ENCODE assay signal across 11 cellular contexts in the genomic region with DNA sequence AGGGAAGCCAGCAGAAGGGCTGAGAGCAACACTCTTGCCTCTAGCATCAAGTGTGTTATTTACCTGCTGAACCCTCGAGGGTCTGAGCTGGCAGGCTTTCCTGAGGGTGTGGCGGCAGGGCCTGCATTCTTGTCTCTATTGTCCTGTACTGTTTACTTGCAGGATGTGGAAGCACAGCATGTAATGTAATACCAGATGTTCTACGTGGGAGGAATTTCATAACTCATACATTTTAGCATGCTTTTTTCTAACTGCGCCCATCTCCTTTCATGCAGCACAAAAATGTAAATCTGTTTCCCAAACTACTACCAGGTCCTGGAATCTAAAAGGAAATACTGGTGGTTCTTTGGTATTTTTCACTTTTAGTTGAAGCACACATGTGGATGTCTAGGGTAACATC.
DNase-seq lines count a peak whose midpoint lies in the region; ATAC-seq and TF ChIP-seq lines count a peak whose summit lies in the region.
"Had no signal": no experiment of that assay in that cellular context is flagged by ENCODE, and none has a peak within 500 bp of the region (broad histone marks: within the 10 kb centered on the region; RNA-seq: fewer than 3 reads in every experiment).

No MANE protein-coding gene starts in this region.

- H3K36me3 ChIP-seq in Peyer's patch = peaks cover 0 to 27% (median 0%) of the 10 kb centered on the region in 3 donors

- no peak overlapping the region for H3K27ac Mint-ChIP-seq in activated T-cell treated with anti-CD3 and anti-CD28 coated beads, Interleukin-2, amount 50 U/mL, for 24 hours

- no peaks in the 10 kb centered on the region for H3K4me1 ChIP-seq in Peyer's patch

- no peak for ATAC-seq in GM19351 (IDR thresholded peaks at IDR 0.05; ENCODE audit: unreplicated experiment)
- ATAC-seq in GM19023 (IDR thresholded peaks at IDR 0.05; ENCODE audit: unreplicated experiment) = no peak

- no peaks in the 10 kb centered on the region for H3K27me3 ChIP-seq in Peyer's patch

- TF ChIP-seq POLR2A in Peyer's patch (IDR thresholded peaks at IDR 0.05) = no peak

- peak; percentile 68 for DNase-seq in AG20443 (ENCODE audit: low spot score)
- DNase-seq in NCI-H128 (lab: John Stamatoyannopoulos, UW; ENCODE audit: unreplicated experiment) = peak; percentile 36
- peak; percentile 98 for DNase-seq in choroid plexus epithelial cell (ENCODE audit: low read depth)
- DNase-seq in myocyte (ENCODE audit: low read depth) = peak; percentile 43
- no peak for DNase-seq in activated T-cell treated with anti-CD3 and anti-CD28 coated beads, Interleukin-2, amount 50 U/mL, for 24 hours
- DNase-seq in Peyer's patch = no peak
- DNase-seq: activated CD4-positive, alpha-beta T cell treated with anti-CD3 and anti-CD28 coated beads for 4 hours; stimulated activated CD4-positive, alpha-beta T cell treated with anti-CD3 and anti-CD28 coated beads, Interleukin-2, amount 100 ng/mL, for 24 hours had no signal

- no peaks in the 10 kb centered on the region for H3K9me3 ChIP-seq in Peyer's patch

- H3K36me3 Mint-ChIP-seq in activated T-cell treated with anti-CD3 and anti-CD28 coated beads, Interleukin-2, amount 50 U/mL, for 24 hours (ENCODE audit: low read depth) = peaks cover 87% of the 10 kb centered on the region

- no peaks in the 10 kb centered on the region for H3K4me1 Mint-ChIP-seq in activated T-cell treated with anti-CD3 and anti-CD28 coated beads, Interleukin-2, amount 50 U/mL, for 24 hours (ENCODE audit: low read depth)
- H3K4me1 Mint-ChIP-seq: central memory CD8-positive, alpha-beta T cell had no signal

- H3K4me3 ChIP-seq in choroid plexus epithelial cell (ENCODE audit: low read depth, low read length) (no peak overlapping the region), Peyer's patch (no peak overlapping the region)

- TF ChIP-seq CTCF in choroid plexus epithelial cell (conservative IDR thresholded peaks at IDR 0.05; ENCODE audit: low read depth, low read length) (no peak), Peyer's patch (IDR thresholded peaks at IDR 0.05) (no peak)

- H3K27ac ChIP-seq in Peyer's patch = no peak overlapping the region

- no peaks in the 10 kb centered on the region for H3K9me3 Mint-ChIP-seq in activated T-cell treated with anti-CD3 and anti-CD28 coated beads, Interleukin-2, amount 50 U/mL, for 24 hours
- H3K9me3 Mint-ChIP-seq: central memory CD8-positive, alpha-beta T cell had no signal

- no peaks in the 10 kb centered on the region for H3K27me3 Mint-ChIP-seq in activated T-cell treated with anti-CD3 and anti-CD28 coated beads, Interleukin-2, amount 50 U/mL, for 24 hours
- H3K27me3 Mint-ChIP-seq: central memory CD8-positive, alpha-beta T cell had no signal

- no peak overlapping the region for H3K4me3 Mint-ChIP-seq in activated T-cell treated with anti-CD3 and anti-CD28 coated beads, Interleukin-2, amount 50 U/mL, for 24 hours
- H3K4me3 Mint-ChIP-seq: central memory CD8-positive, alpha-beta T cell had no signal

Comparison
In these comparisons a context has a peak if more than half of its experiments do, and no peak if none do; other contexts are left out.
1. DNase-seq: peak in AG20443 (single experiment), NCI-H128 (single experiment), choroid plexus epithelial cell (single experiment) and myocyte (single experiment); none in activated T-cell treated with anti-CD3 and anti-CD28 coated beads, Interleukin-2, amount 50 U/mL, for 24 hours (single experiment) and Peyer's patch (0 of 3).